17 cellular contexts compared by ENCODE assay signal in the genomic region with DNA sequence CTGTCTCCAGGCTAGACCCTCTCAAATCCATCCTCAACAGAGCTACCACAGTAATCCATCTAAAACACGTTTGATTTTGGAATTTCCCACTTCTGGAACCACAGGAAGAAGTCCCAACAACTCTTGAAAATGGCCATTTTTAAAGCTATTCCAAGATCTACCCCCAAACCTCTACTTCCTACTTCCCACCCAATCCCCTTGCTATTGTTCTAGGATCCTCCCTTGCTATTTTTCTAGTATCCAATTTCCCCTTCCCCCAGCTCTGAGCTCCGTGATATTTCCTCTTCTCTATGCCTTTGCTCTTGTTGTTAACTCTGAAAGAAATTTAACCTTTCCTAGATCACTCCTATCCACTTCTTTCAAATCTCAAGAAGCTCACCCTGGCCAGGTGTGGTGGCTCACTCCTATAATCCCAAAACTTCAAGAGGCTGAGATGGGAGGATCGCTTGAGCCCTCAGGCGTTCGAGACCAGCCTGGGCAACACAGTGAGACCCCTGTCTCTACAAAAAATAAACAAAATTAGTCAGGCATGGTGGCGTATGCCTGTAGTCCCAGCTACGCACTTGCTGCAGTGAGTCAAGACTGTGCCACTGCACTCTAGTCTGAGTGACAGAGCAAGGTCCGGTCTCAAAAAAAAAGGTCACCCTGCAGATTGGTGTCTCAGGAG. TPM values are rescaled to one million over a fixed set of nuclear protein-coding genes. Genes with fewer than 3 reads are reported as not detected.
DNase-seq lines count a peak whose midpoint lies in the region; ATAC-seq and TF ChIP-seq lines count a peak whose summit lies in the region.
"Had no signal": no experiment of that assay in that cellular context is flagged by ENCODE, and none has a peak within 500 bp of the region (broad histone marks: within the 10 kb centered on the region; RNA-seq: fewer than 3 reads in every experiment).

No MANE protein-coding gene starts in this region.

- ATAC-seq in heart right ventricle = no peak
- ATAC-seq in Right ventricle myocardium inferior = no peak
- no peak for ATAC-seq in T-helper 17 cell
- no peak for ATAC-seq in thoracic aorta (ENCODE audit: insufficient number of reproducible peaks, low FRiP score, low read depth)
- no peak for ATAC-seq in activated T-helper 17 cell treated with anti-CD3 and anti-CD28 coated beads, Interleukin-2, amount 50 U/mL, for 72 hours (replicated peaks)
- no peak for ATAC-seq in GM19467 (IDR thresholded peaks at IDR 0.05; ENCODE audit: unreplicated experiment)

- TF ChIP-seq CTCF in heart right ventricle (IDR thresholded peaks at IDR 0.05) (no peak), endothelial cell (IDR thresholded peaks at IDR 0.05; ENCODE audit: unreplicated experiment) (no peak), thoracic aorta (IDR thresholded peaks at IDR 0.05) (no peak)

- no peak overlapping the region for H3K4me3 ChIP-seq in heart right ventricle
- no peak overlapping the region for H3K4me3 ChIP-seq in thoracic aorta
- H3K4me3 ChIP-seq: Peyer's patch had no signal

- peaks cover 11 to 84% (median 55%) of the 10 kb centered on the region in 9 donors for H3K4me1 ChIP-seq in heart right ventricle
- peaks cover 32 to 74% of the 10 kb centered on the region in 2 donors for H3K4me1 ChIP-seq in thoracic aorta (ENCODE audit: control insufficient read depth in 1 of 2, low read depth in 2 of 2)

- H3K27me3 ChIP-seq in heart right ventricle (no peaks in the 10 kb centered on the region), thoracic aorta (replicated peaks; ENCODE audit: insufficient read depth) (no peaks in the 10 kb centered on the region)
- H3K27me3 ChIP-seq: Peyer's patch had no signal

- no peak for DNase-seq in heart right ventricle
- DNase-seq in Right ventricle myocardium inferior (ENCODE audit: missing footprints) = no peak
- no peak for DNase-seq in T-helper 17 cell
- no peak for DNase-seq in endothelial cell (ENCODE audit: low spot score)
- no peak for DNase-seq in thoracic aorta (ENCODE audit: low spot score)
- no peak for DNase-seq in stimulated activated CD8-positive, alpha-beta memory T cell treated with anti-CD3 and anti-CD28 coated beads, Interleukin-4, amount 100 ng/mL, for 48 hours
- DNase-seq: Kasumi-1, NCI-H1694, NCI-H2081, NCI-H2171, NCI-H345, NCI-H524, NCI-H774, Peyer's patch had no signal

- H3K36me3 Mint-ChIP-seq in T-helper 17 cell (ENCODE audit: low read depth) (no peaks in the 10 kb centered on the region), endothelial cell (ENCODE audit: low read depth, unreplicated experiment) (no peaks in the 10 kb centered on the region)
- no peaks in the 10 kb centered on the region for H3K36me3 Mint-ChIP-seq in activated T-helper 17 cell treated with anti-CD3 and anti-CD28 coated beads, Interleukin-2, amount 50 U/mL, for 72 hours (ENCODE audit: low read depth)

- H3K27ac ChIP-seq in heart right ventricle = peak overlapping the region in 8 of 10 donors; percentile 10 to 79 (median 38)
- H3K27ac ChIP-seq in thoracic aorta = peak overlapping the region; percentile 2 to 69
- H3K27ac ChIP-seq: C4-2B, Peyer's patch had no signal

- intact Hi-C loops in heart right ventricle (cut with DNase I) (no loop called here), Right ventricle myocardium inferior (cut with DNase I) (no loop called here)

- H3K27me3 Mint-ChIP-seq in T-helper 17 cell = peaks cover 7% of the 10 kb centered on the region
- H3K27me3 Mint-ChIP-seq in endothelial cell (ENCODE audit: unreplicated experiment) = peaks cover 2% of the 10 kb centered on the region
- H3K27me3 Mint-ChIP-seq in activated T-helper 17 cell treated with anti-CD3 and anti-CD28 coated beads, Interleukin-2, amount 50 U/mL, for 72 hours = peaks cover 3% of the 10 kb centered on the region

- no peaks in the 10 kb centered on the region for H3K9me3 Mint-ChIP-seq in endothelial cell (ENCODE audit: unreplicated experiment)
- no peaks in the 10 kb centered on the region for H3K9me3 Mint-ChIP-seq in activated T-helper 17 cell treated with anti-CD3 and anti-CD28 coated beads, Interleukin-2, amount 50 U/mL, for 72 hours

- peak overlapping the region; percentile 44 for H3K27ac Mint-ChIP-seq in T-helper 17 cell
- H3K27ac Mint-ChIP-seq in endothelial cell (ENCODE audit: unreplicated experiment) = peak overlapping the region; percentile 53
- H3K27ac Mint-ChIP-seq in activated T-helper 17 cell treated with anti-CD3 and anti-CD28 coated beads, Interleukin-2, amount 50 U/mL, for 72 hours = no peak overlapping the region

- H3K36me3 ChIP-seq in heart right ventricle = peaks cover 0 to 8% (median 0%) of the 10 kb centered on the region in 9 donors
- no peaks in the 10 kb centered on the region for H3K36me3 ChIP-seq in thoracic aorta
- H3K36me3 ChIP-seq: Peyer's patch had no signal

- H3K4me1 Mint-ChIP-seq in T-helper 17 cell (peaks cover 8% of the 10 kb centered on the region), endothelial cell (ENCODE audit: unreplicated experiment) (peaks cover 19% of the 10 kb centered on the region)
- H3K4me1 Mint-ChIP-seq in activated T-helper 17 cell treated with anti-CD3 and anti-CD28 coated beads, Interleukin-2, amount 50 U/mL, for 72 hours = no peaks in the 10 kb centered on the region

- H3K4me3 Mint-ChIP-seq in T-helper 17 cell (no peak overlapping the region), endothelial cell (ENCODE audit: unreplicated experiment) (no peak overlapping the region)
- H3K4me3 Mint-ChIP-seq in activated T-helper 17 cell treated with anti-CD3 and anti-CD28 coated beads, Interleukin-2, amount 50 U/mL, for 72 hours = no peak overlapping the region

- no peaks in the 10 kb centered on the region for H3K9me3 ChIP-seq in heart right ventricle
- H3K9me3 ChIP-seq in T-helper 17 cell (ENCODE audit: control insufficient read depth, low read length, poor library complexity, severe bottlenecking) = no peaks in the 10 kb centered on the region
- no peaks in the 10 kb centered on the region for H3K9me3 ChIP-seq in thoracic aorta
- H3K9me3 ChIP-seq: Peyer's patch had no signal

- 85 to 86% methylated on average over 8 of the region's 8 CpGs for WGBS in heart right ventricle, 2 donors

RNA-seq across cellular contexts. Expression of gene UACA, which starts 13.0 kb away (rescaled TPM):
- total RNA-seq in heart right ventricle (10 to 100 TPM; 38.4 to 60.3 (median 47.1) TPM), Right ventricle myocardium inferior (25.8 TPM), T-helper 17 cell (1 to 10 TPM; 1.3 to 1.7 TPM), endothelial cell (ENCODE audit: unreplicated experiment) (34.2 TPM), thoracic aorta (100 to 1,000 TPM; 107 to 118 TPM)
- 10 to 100 TPM; 14.2 to 75.4 TPM for polyA plus RNA-seq in heart right ventricle
- 1 to 10 TPM; 2.0 to 3.4 TPM for total RNA-seq in activated T-helper 17 cell treated with anti-CD3 and anti-CD28 coated beads, Interleukin-2, amount 50 U/mL, for 72 hours
